Comparison of ENCODE assay signal across 7 cellular contexts in genomic region chr19:41957838-41958366, GRCh38. TPM values are rescaled to one million over a fixed set of nuclear protein-coding genes. Genes with fewer than 3 reads are reported as not detected.
DNase-seq lines count a peak whose midpoint lies in the region; ATAC-seq and FAIRE-seq lines count a peak whose summit lies in the region.

No MANE protein-coding gene starts in this region.

- H3K4me1 ChIP-seq in NT2/D1 (ENCODE audit: insufficient read depth, insufficient read length) (peaks cover 5% of the 10 kb centered on the region), adipocyte (ENCODE audit: control insufficient read depth, insufficient read depth, low read length) (peaks cover 15% of the 10 kb centered on the region)

- H3K36me3 ChIP-seq in NT2/D1 (ENCODE audit: insufficient read depth, insufficient read length, low read length) (peaks cover 19% of the 10 kb centered on the region), adipocyte (ENCODE audit: control insufficient read depth, insufficient read depth, low read length, severe bottlenecking) (peaks cover 8% of the 10 kb centered on the region)

- DNase-seq in ELF-1 (ENCODE audit: low read depth, low spot score) (peak; percentile 94), HTR-8/SVneo (ENCODE audit: insufficient read length, low spot score) (peak; percentile 85), NT2/D1 (ENCODE audit: low read depth, low spot score) (peak; percentile 75), adipocyte (ENCODE audit: low read depth) (peak; percentile 84), Right ventricle myocardium superior (peak; percentile 71), nucleus accumbens (lab: John Stamatoyannopoulos, UW) (peak in 32 of 56 donors; percentile 2 to 61 (median 13))

- ATAC-seq in Right ventricle myocardium superior (ENCODE audit: poor library complexity), result peak; percentile 72
- ATAC-seq in GM18873 (IDR thresholded peaks at IDR 0.05; ENCODE audit: low FRiP score, unreplicated experiment), result no peak

- H3K4me3 ChIP-seq in NT2/D1 (ENCODE audit: insufficient read length, low read depth) (peak overlapping the region; percentile 83), adipocyte (ENCODE audit: low read length) (peak overlapping the region; percentile 96)

- H3K9me3 ChIP-seq in NT2/D1 (ENCODE audit: insufficient read depth, low read length) (no peaks in the 10 kb centered on the region), adipocyte (ENCODE audit: control insufficient read depth, low read length) (no peaks in the 10 kb centered on the region)

- intact Hi-C loops in Right ventricle myocardium superior (cut with DNase I), result no loop called here

- H3K9ac ChIP-seq in NT2/D1 (ENCODE audit: insufficient read length, low read depth) (peak overlapping the region; percentile 91), adipocyte (ENCODE audit: low read length) (peak overlapping the region; percentile 95)

- FAIRE-seq in HTR-8/SVneo (lab: Jason Lieb, UNC), result peak; percentile 89

- no peaks in the 10 kb centered on the region for H3K27me3 ChIP-seq in NT2/D1 (ENCODE audit: insufficient read depth, insufficient read length)
- no peaks in the 10 kb centered on the region for H3K27me3 ChIP-seq in adipocyte (replicated peaks; ENCODE audit: control insufficient read depth, insufficient read depth, low read length)

RNA-seq across cellular contexts. Expression of gene RABAC1, which starts 1.2 kb away (rescaled TPM):
- 62.1 TPM for total RNA-seq in Right ventricle myocardium superior

RNA-seq across cellular contexts. Expression of gene ERFL, which starts 29.7 kb away (rescaled TPM):
- not detected for total RNA-seq in Right ventricle myocardium superior

RNA-seq across cellular contexts. Expression of gene ATP1A3, which starts 36.1 kb away (rescaled TPM):
- total RNA-seq in Right ventricle myocardium superior, result 388 TPM

Comparison
In these comparisons a context has a peak if more than half of its experiments do, and no peak if none do; other contexts are left out.
1. DNase-seq: peak in every context shown above with its lines; median percentile 94 in ELF-1; 85 in HTR-8/SVneo; 84 in adipocyte; 75 in NT2/D1; 71 in Right ventricle myocardium superior; 13 in nucleus accumbens.